In genomic region chr20:20022498-20022897, GRCh38 we compare ENCODE assay signal across 10 cellular contexts. TPM values are rescaled to one million over a fixed set of nuclear protein-coding genes. Genes with fewer than 3 reads are reported as not detected.
A peak's percentile ranks its signal among the peaks of the same experiment; 100 is the strongest.
DNase-seq lines count a peak whose midpoint lies in the region; ATAC-seq and TF ChIP-seq lines count a peak whose summit lies in the region.
"Had no signal": no experiment of that assay in that cellular context is flagged by ENCODE, and none has a peak within 500 bp of the region (broad histone marks: within the 10 kb centered on the region; RNA-seq: fewer than 3 reads in every experiment).

No MANE protein-coding gene starts in this region.

- dilution Hi-C loops in mammary epithelial cell (cut with HindIII; ENCODE audit: low sequenced_read_pairs) = no loop called here

- CTCF ChIA-PET in mammary epithelial cell (lab: Charles Lee; ENCODE audit: low non-redundant PET) = no interaction called here

- no peaks in the 10 kb centered on the region for H3K27me3 Mint-ChIP-seq in T-helper 1 cell treated with Interleukin-12 subunit alpha and Interleukin-12 subunit beta and Interleukin-4 antibody, amounts not matched to agents 30 μg/mL and 1 μg/mL, for 36 hours (ENCODE audit: low read depth)

- peak overlapping the region; percentile 52 for H3K4me3 Mint-ChIP-seq in T-helper 1 cell treated with Interleukin-12 subunit alpha and Interleukin-12 subunit beta and Interleukin-4 antibody, amounts not matched to agents 30 μg/mL and 1 μg/mL, for 36 hours

- no peak for TF ChIP-seq POLR2A in stomach (IDR thresholded peaks at IDR 0.05)

- ATAC-seq in GM19324 (IDR thresholded peaks at IDR 0.05; ENCODE audit: low FRiP score, unreplicated experiment) = peak; percentile 41
- peak; percentile 66 for ATAC-seq in HG02938 (IDR thresholded peaks at IDR 0.05; ENCODE audit: unreplicated experiment)
- ATAC-seq: psoas muscle had no signal

- peaks cover 46% of the 10 kb centered on the region for H3K4me1 Mint-ChIP-seq in T-helper 1 cell treated with Interleukin-12 subunit alpha and Interleukin-12 subunit beta and Interleukin-4 antibody, amounts not matched to agents 30 μg/mL and 1 μg/mL, for 36 hours (ENCODE audit: low read depth)

- no peaks in the 10 kb centered on the region for H3K27me3 ChIP-seq in stomach
- H3K27me3 ChIP-seq in mammary epithelial cell (ENCODE audit: insufficient read depth, low read length) = no peaks in the 10 kb centered on the region

- no peak overlapping the region for H3K4me2 ChIP-seq in mammary epithelial cell (ENCODE audit: insufficient read depth, low read depth, low read length)

- TF ChIP-seq EP300 in stomach (IDR thresholded peaks at IDR 0.05) = no peak

- H3K4me3 ChIP-seq in stomach = no peak overlapping the region
- no peak overlapping the region for H3K4me3 ChIP-seq in mammary epithelial cell (replicated peaks in 1 of 3; ENCODE audit: insufficient read depth in 1 of 3, low read depth in 2 of 3, low read length in 3 of 3)
- H3K4me3 ChIP-seq: psoas muscle had no signal

- H2AFZ ChIP-seq in mammary epithelial cell (ENCODE audit: low read depth, low read length) = no peak overlapping the region

- in situ Hi-C loops in mammary epithelial cell (cut with MboI; ENCODE audit: low sequenced_read_pairs in 2 of 2) = no loop called here

- DNase-seq in GM10266 (ENCODE audit: extremely low spot score) (peak; percentile 59), stomach (no peak), mammary epithelial cell (no peak), NOMO-1 treated with dmso at 0.1 percent for 144 hours (lab: John Stamatoyannopoulos, UW; ENCODE audit: unreplicated experiment) (no peak), iPS-NIHi7 (ENCODE audit: extremely low spot score) (no peak)
- DNase-seq: psoas muscle had no signal

- no TSS peak for BruUV-seq in mammary epithelial cell (replicated peaks; lab: Mats Ljungman, UMichigan)

- peaks cover 0 to 37% (median 28%) of the 10 kb centered on the region in 4 donors for H3K36me3 ChIP-seq in stomach
- H3K36me3 ChIP-seq in mammary epithelial cell (ENCODE audit: insufficient read depth, low read length) = peaks cover 12% of the 10 kb centered on the region

- TF ChIP-seq CTCF in GM10266 (IDR thresholded peaks at IDR 0.05; ENCODE audit: control insufficient read depth, insufficient read depth, low read depth, missing control alignments) (no peak), stomach (IDR thresholded peaks at IDR 0.05) (no peak), mammary epithelial cell (conservative IDR thresholded peaks at IDR 0.05 in 1 of 2, IDR thresholded peaks at IDR 0.05 in 1 of 2; ENCODE audit: extremely low read depth in 1 of 2, insufficient read depth in 1 of 2, low read depth in 1 of 2, low read length in 2 of 2) (no peak)

- intact Hi-C loops in stomach (cut with DNase I; ENCODE audit: low total_unique reads) = no loop called here
- intact Hi-C loops in mammary epithelial cell (cut with micrococcal nuclease) = no loop called here

- H3K36me3 Mint-ChIP-seq in T-helper 1 cell treated with Interleukin-12 subunit alpha and Interleukin-12 subunit beta and Interleukin-4 antibody, amounts not matched to agents 30 μg/mL and 1 μg/mL, for 36 hours (ENCODE audit: low read depth) = peaks cover 10% of the 10 kb centered on the region

- H3K27ac ChIP-seq in stomach (peak overlapping the region in 2 of 5 donors; percentile 14 to 43), mammary epithelial cell (ENCODE audit: insufficient read depth, low read depth, low read length) (no peak overlapping the region)
- H3K27ac ChIP-seq: C4-2B had no signal

- no peaks in the 10 kb centered on the region for H3K9me3 Mint-ChIP-seq in T-helper 1 cell treated with Interleukin-12 subunit alpha and Interleukin-12 subunit beta and Interleukin-4 antibody, amounts not matched to agents 30 μg/mL and 1 μg/mL, for 36 hours

- H3K27ac Mint-ChIP-seq in T-helper 1 cell treated with Interleukin-12 subunit alpha and Interleukin-12 subunit beta and Interleukin-4 antibody, amounts not matched to agents 30 μg/mL and 1 μg/mL, for 36 hours = peak overlapping the region; percentile 81

- H3K9me3 ChIP-seq in stomach (no peaks in the 10 kb centered on the region), mammary epithelial cell (replicated peaks; ENCODE audit: insufficient read depth, low read length) (no peaks in the 10 kb centered on the region)
- H3K9me3 ChIP-seq: psoas muscle had no signal

- no peak overlapping the region for H3K9ac ChIP-seq in mammary epithelial cell (ENCODE audit: insufficient read depth, low read length)

- H4K20me1 ChIP-seq in mammary epithelial cell (ENCODE audit: insufficient read depth, low read length) = peaks cover 2% of the 10 kb centered on the region

- H3K4me1 ChIP-seq in stomach = peaks cover 10 to 51% (median 44%) of the 10 kb centered on the region in 4 donors
- peaks cover 21% of the 10 kb centered on the region for H3K4me1 ChIP-seq in mammary epithelial cell (ENCODE audit: insufficient read depth, low read length)

- H3K79me2 ChIP-seq in mammary epithelial cell (ENCODE audit: insufficient read depth, low read length) = peaks cover 99% of the 10 kb centered on the region

RNA-seq across cellular contexts. Expression of gene NAA20, which starts 5.3 kb away (rescaled TPM):
- 10 to 100 TPM in 2 of 5 donors, 1 to 10 TPM in 2, not detected in 1; 7.1 to 46.8 (median 13.8) TPM for total RNA-seq in stomach
- 100 to 1,000 TPM in 1 of 3 donors, 10 to 100 TPM in 2; 90.0 to 114 (median 97.3) TPM for polyA plus RNA-seq in stomach
- total RNA-seq in mammary epithelial cell = 100 to 1,000 TPM in 1 of 2 donors, 10 to 100 TPM in 1; 44.3 to 105 TPM
- polyA plus RNA-seq in mammary epithelial cell = 102 TPM
- polyA minus RNA-seq in mammary epithelial cell = 49.6 TPM

RNA-seq across cellular contexts. Expression of gene CRNKL1, which starts 29.8 kb away (rescaled TPM):
- total RNA-seq in stomach (10 to 100 TPM; 16.5 to 43.2 (median 32.9) TPM), mammary epithelial cell (10 to 100 TPM; 15.7 to 16.7 TPM)
- polyA plus RNA-seq in stomach (10 to 100 TPM in 1 of 3 donors, 1 to 10 TPM in 2; 7.3 to 17.3 (median 9.9) TPM), mammary epithelial cell (6.7 TPM)
- polyA minus RNA-seq in mammary epithelial cell = 14.3 TPM

RNA-seq across cellular contexts. Expression of gene CFAP61, which starts 29.8 kb away (rescaled TPM):
- total RNA-seq in stomach (not detected), mammary epithelial cell (under 1 TPM in 1 of 2 donors, not detected in 1; 0.67 TPM)
- polyA plus RNA-seq in stomach (not detected), mammary epithelial cell (0.07 TPM)
- polyA minus RNA-seq in mammary epithelial cell = not detected
